ENCODE assay signal across 8 cellular contexts in genomic region chr2:158456309-158457066, GRCh38. TPM values are rescaled to one million over a fixed set of nuclear protein-coding genes. Genes with fewer than 3 reads are reported as not detected.
DNase-seq lines count a peak whose midpoint lies in the region; ATAC-seq and TF ChIP-seq lines count a peak whose summit lies in the region.

Gene CCDC148 (minus strand): TSS chr2:158456753. CDS start chr2:158456439, 314 bp downstream.
A gene with protein sequence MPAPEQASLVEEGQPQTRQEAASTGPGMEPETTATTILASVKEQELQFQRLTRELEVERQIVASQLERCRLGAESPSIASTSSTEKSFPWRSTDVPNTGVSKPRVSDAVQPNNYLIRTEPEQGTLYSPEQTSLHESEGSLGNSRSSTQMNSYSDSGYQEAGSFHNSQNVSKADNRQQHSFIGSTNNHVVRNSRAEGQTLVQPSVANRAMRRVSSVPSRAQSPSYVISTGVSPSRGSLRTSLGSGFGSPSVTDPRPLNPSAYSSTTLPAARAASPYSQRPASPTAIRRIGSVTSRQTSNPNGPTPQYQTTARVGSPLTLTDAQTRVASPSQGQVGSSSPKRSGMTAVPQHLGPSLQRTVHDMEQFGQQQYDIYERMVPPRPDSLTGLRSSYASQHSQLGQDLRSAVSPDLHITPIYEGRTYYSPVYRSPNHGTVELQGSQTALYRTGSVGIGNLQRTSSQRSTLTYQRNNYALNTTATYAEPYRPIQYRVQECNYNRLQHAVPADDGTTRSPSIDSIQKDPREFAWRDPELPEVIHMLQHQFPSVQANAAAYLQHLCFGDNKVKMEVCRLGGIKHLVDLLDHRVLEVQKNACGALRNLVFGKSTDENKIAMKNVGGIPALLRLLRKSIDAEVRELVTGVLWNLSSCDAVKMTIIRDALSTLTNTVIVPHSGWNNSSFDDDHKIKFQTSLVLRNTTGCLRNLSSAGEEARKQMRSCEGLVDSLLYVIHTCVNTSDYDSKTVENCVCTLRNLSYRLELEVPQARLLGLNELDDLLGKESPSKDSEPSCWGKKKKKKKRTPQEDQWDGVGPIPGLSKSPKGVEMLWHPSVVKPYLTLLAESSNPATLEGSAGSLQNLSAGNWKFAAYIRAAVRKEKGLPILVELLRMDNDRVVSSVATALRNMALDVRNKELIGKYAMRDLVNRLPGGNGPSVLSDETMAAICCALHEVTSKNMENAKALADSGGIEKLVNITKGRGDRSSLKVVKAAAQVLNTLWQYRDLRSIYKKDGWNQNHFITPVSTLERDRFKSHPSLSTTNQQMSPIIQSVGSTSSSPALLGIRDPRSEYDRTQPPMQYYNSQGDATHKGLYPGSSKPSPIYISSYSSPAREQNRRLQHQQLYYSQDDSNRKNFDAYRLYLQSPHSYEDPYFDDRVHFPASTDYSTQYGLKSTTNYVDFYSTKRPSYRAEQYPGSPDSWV (plus strand): TSS chr2:158456952. CDS start chr2:158533185, 76,233 bp downstream.

- H3F3A ChIP-seq in PC-3 (ENCODE audit: low read length, unreplicated experiment): no peaks in the 10 kb centered on the region

- no peaks in the 10 kb centered on the region for H3K9me2 ChIP-seq in PC-3 (replicated peaks; ENCODE audit: low read length)

- ATAC-seq in GM21619 (IDR thresholded peaks at IDR 0.05; ENCODE audit: unreplicated experiment): peak; percentile 90
- ATAC-seq in PC-3: peak; percentile 80
- ATAC-seq in activated T-cell treated with anti-CD3 and anti-CD28 coated beads, Interleukin-2, amount 50 U/mL, for 4 hours: peak; percentile 91 to 92

- H3K9me3 Mint-ChIP-seq in IgD-negative memory B cell: no peaks in the 10 kb centered on the region
- no peaks in the 10 kb centered on the region for H3K9me3 Mint-ChIP-seq in activated T-cell treated with anti-CD3 and anti-CD28 coated beads, Interleukin-2, amount 50 U/mL, for 4 hours

- H3K4me1 ChIP-seq in PC-3 (ENCODE audit: insufficient read depth, low read length) (peaks cover 33% of the 10 kb centered on the region), esophagus (ENCODE audit: control insufficient read depth in 2 of 2, insufficient read depth in 2 of 2, low read length in 1 of 2) (no peaks in the 10 kb centered on the region), mucosa of stomach (ENCODE audit: control insufficient read depth, insufficient read depth, low read length) (peaks cover 18% of the 10 kb centered on the region)

- H4K20me1 ChIP-seq in PC-3 (ENCODE audit: low read length): peaks cover 31% of the 10 kb centered on the region

- DNase-seq in DMS153 treated with DMSO at 0.1 percent for 48 hours (lab: John Stamatoyannopoulos, UW; ENCODE audit: unreplicated experiment) (peak; percentile 87), PC-3 (peak; percentile 95)
- peak; percentile 86 for DNase-seq in activated T-cell treated with anti-CD3 and anti-CD28 coated beads, Interleukin-2, amount 50 U/mL, for 4 hours
- peak; percentile 75 to 84 for DNase-seq in stimulated activated CD8-positive, alpha-beta memory T cell treated with anti-CD3 and anti-CD28 coated beads, Interleukin-4, amount 100 ng/mL, for 4 hours (ENCODE audit: low read depth in 2 of 2, low spot score in 1 of 2)

- H3K9me3 ChIP-seq in PC-3 (ENCODE audit: low read length): no peaks in the 10 kb centered on the region
- no peaks in the 10 kb centered on the region for H3K9me3 ChIP-seq in esophagus (ENCODE audit: control insufficient read depth in 2 of 2, insufficient read depth in 1 of 2, low read depth in 1 of 2, low read length in 1 of 2)
- no peaks in the 10 kb centered on the region for H3K9me3 ChIP-seq in mucosa of stomach (ENCODE audit: control insufficient read depth, low read length)

- H2AFZ ChIP-seq in PC-3 (ENCODE audit: low read length): peak within 1 kb of the TSS; percentile 94

- H3K36me3 ChIP-seq in PC-3 (ENCODE audit: low read depth, low read length) (0 out of 2 replicates have a peak, but pooled peaks cover 3% of the 10 kb centered on the region), esophagus (ENCODE audit: control insufficient read depth in 2 of 2, insufficient read depth in 2 of 2, low read length in 1 of 2) (no peaks in the 10 kb centered on the region), mucosa of stomach (ENCODE audit: control insufficient read depth, insufficient read depth, low read length) (no peaks in the 10 kb centered on the region)

- intact Hi-C loops in PC-3 (cut with micrococcal nuclease): no loop called here

- peaks cover 8% of the 10 kb centered on the region for H3K27me3 Mint-ChIP-seq in IgD-negative memory B cell
- H3K27me3 Mint-ChIP-seq in activated T-cell treated with anti-CD3 and anti-CD28 coated beads, Interleukin-2, amount 50 U/mL, for 4 hours (ENCODE audit: low read depth): peaks cover 3% of the 10 kb centered on the region

- H3K4me1 Mint-ChIP-seq in IgD-negative memory B cell: peaks cover 12 to 17% (median 13%) of the 10 kb centered on the region in 3 donors
- peaks cover 21% of the 10 kb centered on the region for H3K4me1 Mint-ChIP-seq in activated T-cell treated with anti-CD3 and anti-CD28 coated beads, Interleukin-2, amount 50 U/mL, for 4 hours (ENCODE audit: low read depth)

- H3K4me3 Mint-ChIP-seq in IgD-negative memory B cell: peak within 1 kb of the TSS; percentile 89 to 97 (median 94)
- peak within 1 kb of the TSS; percentile 92 for H3K4me3 Mint-ChIP-seq in activated T-cell treated with anti-CD3 and anti-CD28 coated beads, Interleukin-2, amount 50 U/mL, for 4 hours

- H3K27ac ChIP-seq in PC-3 (ENCODE audit: low read length) (peak within 1 kb of the TSS; percentile 30), esophagus (ENCODE audit: low read depth in 2 of 2, low read length in 1 of 2) (peak within 1 kb of the TSS; percentile 94 to 97)

- H3K36me3 Mint-ChIP-seq in IgD-negative memory B cell: peaks cover 3% of the 10 kb centered on the region
- H3K36me3 Mint-ChIP-seq in activated T-cell treated with anti-CD3 and anti-CD28 coated beads, Interleukin-2, amount 50 U/mL, for 4 hours (ENCODE audit: insufficient read depth): no peaks in the 10 kb centered on the region

- peak within 1 kb of the TSS; percentile 83 to 92 (median 86) for H3K27ac Mint-ChIP-seq in IgD-negative memory B cell

- H3K4me3 ChIP-seq in PC-3 (ENCODE audit: low read length): peak within 1 kb of the TSS; percentile 76
- peak within 1 kb of the TSS; percentile 88 to 96 for H3K4me3 ChIP-seq in esophagus (ENCODE audit: low read depth in 1 of 2, low read length in 2 of 2)
- H3K4me3 ChIP-seq in mucosa of stomach (ENCODE audit: low read length): peak within 1 kb of the TSS; percentile 61

- TF ChIP-seq CTCF in PC-3 (conservative IDR thresholded peaks at IDR 0.05; ENCODE audit: low read depth, low read length): no peak

- CTCF ChIA-PET in PC-3 (lab: Charles Lee): interaction anchor here (0.7 to 2.3 kb wide), 4 partner anchors 83 to 289 kb away, joined by 3 to 9 read pairs (median 4); no protein-coding TSS in a partner anchor

- 0 to 1% methylated on average over 41 to 48 of the region's 48 CpGs for WGBS in esophagus, 2 donors

- H3K79me2 ChIP-seq in PC-3 (ENCODE audit: low read length): peaks cover 44% of the 10 kb centered on the region

- POLR2A ChIA-PET in PC-3 (lab: Charles Lee; ENCODE audit: unreplicated experiment): interaction anchor here (0.6 kb wide), 1 partner anchor 12 kb away, joined by 8 read pairs; no protein-coding TSS in a partner anchor

- no peaks in the 10 kb centered on the region for H3K27me3 ChIP-seq in PC-3 (ENCODE audit: low read length)
- no peaks in the 10 kb centered on the region for H3K27me3 ChIP-seq in esophagus (ENCODE audit: control insufficient read depth in 1 of 2, insufficient read depth in 2 of 2, low read length in 2 of 2)
- no peaks in the 10 kb centered on the region for H3K27me3 ChIP-seq in mucosa of stomach (ENCODE audit: control insufficient read depth, insufficient read depth, low read length)

- H3K4me2 ChIP-seq in PC-3 (ENCODE audit: low read length): peak within 1 kb of the TSS; percentile 99

- no TSS peak for BruUV-seq in PC-3 (replicated peaks; lab: Mats Ljungman, UMichigan)

- H3K9ac ChIP-seq in PC-3 (ENCODE audit: low read length) (peak within 1 kb of the TSS; percentile 70), mucosa of stomach (ENCODE audit: low read length) (peak within 1 kb of the TSS; percentile 73)

RNA-seq across cellular contexts. Expression of gene CCDC148, which starts in this region (rescaled TPM):
- not detected for polyA plus RNA-seq in IgD-negative memory B cell
- total RNA-seq in PC-3 (2014; rRNA removed): 0.11 and 0.46 TPM in 2 replicates
- under 1 TPM in 1 of 3 donors, not detected in 2; 0.14 TPM for total RNA-seq in activated T-cell treated with anti-CD3 and anti-CD28 coated beads, Interleukin-2, amount 50 U/mL, for 4 hours
- under 1 TPM; 0.13 to 0.29 TPM for polyA plus RNA-seq in esophagus

RNA-seq across cellular contexts. Expression of the second gene that starts in this region (rescaled TPM):
- 0.45 TPM for polyA plus RNA-seq in IgD-negative memory B cell
- 40.1 and 44.2 TPM in 2 replicates for total RNA-seq in PC-3 (2014; rRNA removed)
- 10 to 100 TPM; 11.5 to 17.7 (median 12.5) TPM for total RNA-seq in activated T-cell treated with anti-CD3 and anti-CD28 coated beads, Interleukin-2, amount 50 U/mL, for 4 hours
- 10 to 100 TPM; 21.5 to 25.8 TPM for polyA plus RNA-seq in esophagus

Comparison
In these comparisons a context has a peak if more than half of its experiments do, and no peak if none do; other contexts are left out.
1. Peak in every context shown above with its lines: DNase-seq, ATAC-seq, H3K4me3 ChIP-seq and H3K27ac ChIP-seq.
2. RNA of the second gene that starts in this region (polyA plus RNA-seq): 21.5 to 25.8 TPM in esophagus; 0.45 TPM in IgD-negative memory B cell (single experiment); every median in the first group is over 10 times any median in the second.